In genomic region chr11:108734956-108735559, GRCh38 we compare ENCODE assay signal across 9 cellular contexts.
DNase-seq lines count a peak whose midpoint lies in the region; ATAC-seq and TF ChIP-seq lines count a peak whose summit lies in the region.
"Had no signal": no experiment of that assay in that cellular context is flagged by ENCODE, and none has a peak within 500 bp of the region (broad histone marks: within the 10 kb centered on the region; RNA-seq: fewer than 3 reads in every experiment).

No MANE protein-coding gene starts in this region.

- peak; percentile 35; the same call in 1 of the 3 replicates for ATAC-seq in DND-41 (ENCODE audit: insufficient read depth, low read depth)
- no peak for ATAC-seq in lung (ENCODE audit: insufficient read depth, low FRiP score)
- no peak for ATAC-seq in HG02642 (IDR thresholded peaks at IDR 0.05; ENCODE audit: poor library complexity, unreplicated experiment)
- ATAC-seq in aorta (ENCODE audit: low FRiP score) = no peak
- ATAC-seq in HG02840 (IDR thresholded peaks at IDR 0.05; ENCODE audit: low FRiP score, unreplicated experiment) = no peak

- H3K36me3 ChIP-seq in DND-41 (ENCODE audit: insufficient read depth, low read length) = peaks cover 6% of the 10 kb centered on the region; the same call in 1 of the 2 replicates
- H3K36me3 ChIP-seq in lung (ENCODE audit: control insufficient read depth in 2 of 2, insufficient read depth in 2 of 2, low read length in 2 of 2) = peaks cover 0 to 1% of the 10 kb centered on the region in 2 donors
- H3K36me3 ChIP-seq in aorta (ENCODE audit: control insufficient read depth in 1 of 2, insufficient read depth in 2 of 2, low read length in 1 of 2) = peaks cover 0 to 2% of the 10 kb centered on the region in 2 donors

- H3K79me2 ChIP-seq in DND-41 (ENCODE audit: insufficient read depth, low read length) = peaks cover 6% of the 10 kb centered on the region; the same call in 1 of the 2 replicates

- H2AFZ ChIP-seq in DND-41 (ENCODE audit: low read depth, low read length) = no peak overlapping the region

- intact Hi-C loops in aorta (cut with DNase I) = no loop called here

- no peaks in the 10 kb centered on the region for H3K9me3 ChIP-seq in DND-41 (ENCODE audit: insufficient read depth, low read length, severe bottlenecking)
- no peaks in the 10 kb centered on the region for H3K9me3 ChIP-seq in lung (ENCODE audit: control insufficient read depth in 2 of 2, insufficient read depth in 1 of 2, low read length in 1 of 2)
- no peaks in the 10 kb centered on the region for H3K9me3 ChIP-seq in aorta (ENCODE audit: control insufficient read depth, low read length)

- 66 to 78% methylated on average over 3 of the region's 3 CpGs for WGBS in lung, 2 donors
- 73 to 74% methylated on average over 3 of the region's 3 CpGs for WGBS in aorta, 2 donors

- H3K9ac ChIP-seq in DND-41 (ENCODE audit: low read depth, low read length) = no peak overlapping the region

- DNase-seq in DND-41 = no peak
- DNase-seq in HL-60 (ENCODE audit: low read depth in 1 of 2, low spot score in 1 of 2) = no peak
- DNase-seq in amniotic epithelial cell (ENCODE audit: low read depth) = peak; percentile 36
- DNase-seq in lung (ENCODE audit: low spot score) = no peak
- DNase-seq in aorta = no peak
- DNase-seq in occipital lobe (lab: John Stamatoyannopoulos, UW) = no peak
- DNase-seq: activated B cell treated with CpG ODN at 0.5 μM for 24 hours had no signal

- H3K4me1 ChIP-seq in DND-41 (ENCODE audit: insufficient read depth, low read length) (no peaks in the 10 kb centered on the region), lung (ENCODE audit: control insufficient read depth in 2 of 2, insufficient read depth in 2 of 2, low read length in 2 of 2) (peaks cover 3% of the 10 kb centered on the region in 2 donors), aorta (ENCODE audit: control insufficient read depth in 1 of 2, insufficient read depth in 2 of 2, low read length in 2 of 2) (peaks cover 0 to 2% of the 10 kb centered on the region in 2 donors)

- no peak overlapping the region for H3K4me3 ChIP-seq in DND-41 (ENCODE audit: low read depth in 1 of 2, low read length in 2 of 2)
- no peak overlapping the region for H3K4me3 ChIP-seq in HL-60 (replicated peaks; ENCODE audit: insufficient read depth, low read length)
- H3K4me3 ChIP-seq in lung = no peak overlapping the region
- H3K4me3 ChIP-seq in aorta (ENCODE audit: low read length in 2 of 2) = no peak overlapping the region

- H3K4me2 ChIP-seq in DND-41 (ENCODE audit: insufficient read depth, low read length) = no peak overlapping the region

- peak; percentile 55 for TF ChIP-seq CTCF in DND-41 (IDR thresholded peaks at IDR 0.05; ENCODE audit: borderline replicate concordance, extremely low read depth, low read length, poor library complexity, severe bottlenecking)
- peak; percentile 10 for TF ChIP-seq CTCF in HL-60 (IDR thresholded peaks at IDR 0.05; ENCODE audit: insufficient read depth, low read length)
- peak; percentile 7 for TF ChIP-seq CTCF in lung (IDR thresholded peaks at IDR 0.05; ENCODE audit: control extremely low read depth, extremely low read depth)

- no peak overlapping the region for H3K27ac ChIP-seq in DND-41 (ENCODE audit: low read length)
- H3K27ac ChIP-seq in HL-60 (replicated peaks) = no peak overlapping the region
- no peak overlapping the region for H3K27ac ChIP-seq in lung (ENCODE audit: low read depth in 1 of 2, low read length in 1 of 2)
- no peak overlapping the region for H3K27ac ChIP-seq in aorta (ENCODE audit: low read depth in 1 of 2, low read length in 2 of 2)

- no peaks in the 10 kb centered on the region for H3K27me3 ChIP-seq in DND-41 (ENCODE audit: insufficient read depth, low read length, poor library complexity)
- no peaks in the 10 kb centered on the region for H3K27me3 ChIP-seq in HL-60 (ENCODE audit: insufficient read depth, poor library complexity, severe bottlenecking)
- H3K27me3 ChIP-seq in lung (ENCODE audit: control insufficient read depth, insufficient read depth) = no peaks in the 10 kb centered on the region
- no peaks in the 10 kb centered on the region for H3K27me3 ChIP-seq in aorta (ENCODE audit: control insufficient read depth in 1 of 2, insufficient read depth in 2 of 2, low read length in 1 of 2)

- no peaks in the 10 kb centered on the region for H4K20me1 ChIP-seq in DND-41 (ENCODE audit: insufficient read depth, low read length)
